Comparison of ENCODE assay signal across 1 cellular context in genomic region chr10:102211615-102212299, GRCh38.
TF ChIP-seq lines count a peak whose summit lies in the region.

No MANE protein-coding gene starts in this region.

TF ChIP-seq in GM12878, 131 proteins besides CTCF, POLR2A, EP300 and RAD21:
- TF ChIP-seq MTA2 (IDR thresholded peaks at IDR 0.05; ENCODE audit: low read depth) (peak; percentile 37; the same call in 1 of the 2 replicates), RUNX3 (IDR thresholded peaks at IDR 0.05; ENCODE audit: low read length) (peak; percentile 59)
- TF ChIP-seq, protein P1, sequence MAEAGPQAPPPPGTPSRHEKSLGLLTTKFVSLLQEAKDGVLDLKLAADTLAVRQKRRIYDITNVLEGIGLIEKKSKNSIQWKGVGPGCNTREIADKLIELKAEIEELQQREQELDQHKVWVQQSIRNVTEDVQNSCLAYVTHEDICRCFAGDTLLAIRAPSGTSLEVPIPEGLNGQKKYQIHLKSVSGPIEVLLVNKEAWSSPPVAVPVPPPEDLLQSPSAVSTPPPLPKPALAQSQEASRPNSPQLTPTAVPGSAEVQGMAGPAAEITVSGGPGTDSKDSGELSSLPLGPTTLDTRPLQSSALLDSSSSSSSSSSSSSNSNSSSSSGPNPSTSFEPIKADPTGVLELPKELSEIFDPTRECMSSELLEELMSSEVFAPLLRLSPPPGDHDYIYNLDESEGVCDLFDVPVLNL (IDR thresholded peaks at IDR 0.05; ENCODE audit: low read depth, low read length): no peak
